ENCODE assay signal across 1 cellular context in genomic region chrX:13906103-13906502, GRCh38.
TF ChIP-seq lines count a peak whose summit lies in the region.

No MANE protein-coding gene starts in this region.

TF ChIP-seq in SK-N-SH, 30 proteins besides CTCF, POLR2A, EP300 and RAD21 (continued from another document):
- no peak for TF ChIP-seq YY1 (IDR thresholded peaks at IDR 0.05; ENCODE audit: low read depth)
- TF ChIP-seq RFX5 (IDR thresholded peaks at IDR 0.05; ENCODE audit: low read length) = no peak
